1 cellular context compared by ENCODE assay signal in the genomic region with DNA sequence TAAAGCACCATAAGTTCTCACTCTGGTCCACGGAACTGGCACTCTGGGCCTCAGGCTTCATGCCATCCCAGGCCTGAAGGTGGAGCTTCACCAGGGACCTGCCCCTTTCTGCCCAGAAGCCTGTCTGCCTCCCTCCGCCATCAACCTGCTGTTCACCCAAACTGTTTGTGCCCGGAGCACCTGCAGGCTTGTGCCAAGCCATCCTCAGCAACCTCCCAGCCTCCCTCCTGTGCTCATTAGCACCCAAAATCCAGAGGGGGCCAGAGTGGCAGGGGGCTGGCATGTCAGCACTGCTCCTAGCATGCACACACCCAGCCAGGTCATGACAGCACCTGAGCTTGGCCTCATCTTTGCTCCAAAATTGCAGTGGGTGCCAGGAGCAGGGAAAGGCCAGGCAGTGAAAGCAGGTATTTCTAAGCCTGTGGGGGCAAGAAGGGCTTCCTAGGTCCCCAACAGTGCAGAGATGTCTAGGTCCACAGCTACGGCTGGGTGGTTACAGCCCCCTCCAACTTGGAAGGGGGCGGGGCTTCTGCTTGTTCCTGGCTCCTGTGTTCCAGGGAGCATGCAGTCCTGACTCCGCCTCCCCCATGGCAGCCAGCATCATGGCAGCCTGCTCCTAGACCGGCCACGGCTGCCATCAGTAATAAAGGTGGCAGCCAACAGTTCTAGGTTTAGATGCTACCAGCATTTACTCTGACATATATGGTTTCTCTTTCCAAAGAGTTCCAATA.
TF ChIP-seq lines count a peak whose summit lies in the region.

No MANE protein-coding gene starts in this region.

TF ChIP-seq in K562, 482 proteins besides CTCF, POLR2A, EP300 and RAD21:
- TF ChIP-seq SETDB1 (IDR thresholded peaks at IDR 0.05; ENCODE audit: low read length) = no peak
- no peak for TF ChIP-seq TCF15 (CRISPR knock-in tag; IDR thresholded peaks at IDR 0.05)
- no peak for TF ChIP-seq HNRNPK (IDR thresholded peaks at IDR 0.05; ENCODE audit: low read depth, low read length, poor library complexity, severe bottlenecking)
- TF ChIP-seq CSDE1 (IDR thresholded peaks at IDR 0.05) = no peak
- no peak for TF ChIP-seq ZNF609 (CRISPR knock-in tag; IDR thresholded peaks at IDR 0.05; ENCODE audit: borderline replicate concordance)
- no peak for TF ChIP-seq KDM1A (IDR thresholded peaks at IDR 0.05)
- no peak for TF ChIP-seq ZNF583 (CRISPR knock-in tag; IDR thresholded peaks at IDR 0.05)
- no peak for TF ChIP-seq NR0B1 (IDR thresholded peaks at IDR 0.05; ENCODE audit: partially characterized antibody)
- no peak for TF ChIP-seq ZFPM2 (CRISPR knock-in tag; IDR thresholded peaks at IDR 0.05)
- TF ChIP-seq ZNF780A (CRISPR knock-in tag; IDR thresholded peaks at IDR 0.05) = no peak
- no peak for TF ChIP-seq TAF1 (IDR thresholded peaks at IDR 0.05; ENCODE audit: control insufficient read depth, extremely low read depth, insufficient read depth, low read length, severe bottlenecking)
- TF ChIP-seq CEBPB (tag; IDR thresholded peaks at IDR 0.05) = no peak
TF ChIP-seq in K562: peak in this region for 0.
